Comparison of ENCODE assay signal across 8 cellular contexts in genomic region chr1:148951336-148952227, GRCh38.
DNase-seq lines count a peak whose midpoint lies in the region; ATAC-seq and TF ChIP-seq lines count a peak whose summit lies in the region.
"Not testable (repeated sequence)": the region's sequence is repeated elsewhere in the genome, so short reads cannot be mapped to it uniquely, and the experiment has no call there.

No MANE protein-coding gene starts in this region.

- not testable (repeated sequence) for H3K9me3 Mint-ChIP-seq in activated naive CD8-positive, alpha-beta T cell treated with anti-CD3 and anti-CD28 coated beads for 36 hours; osteocyte (ENCODE audit: unreplicated experiment)

- peak; percentile 60 for ATAC-seq in HG02763 (IDR thresholded peaks at IDR 0.05; ENCODE audit: unreplicated experiment)

- intact Hi-C loops in cardiac septum (cut with DNase I), result not testable (repeated sequence)

- DNase-seq in GM04504 (ENCODE audit: low read depth), result peak; percentile 58
- peak; percentile 72 for DNase-seq in NCI-H1105 treated with DMSO at 0.1 percent for 48 hours (lab: John Stamatoyannopoulos, UW)
- DNase-seq in SW480 (ENCODE audit: low spot score), result peak; percentile 79
- peak; percentile 77 for DNase-seq in activated naive CD8-positive, alpha-beta T cell treated with anti-CD3 and anti-CD28 coated beads for 36 hours
- peak; percentile 87 for DNase-seq in cardiac septum (ENCODE audit: low spot score)
- DNase-seq in osteocyte (ENCODE audit: extremely low spot score, unreplicated experiment), result peak; percentile 86
- peak in 37 of 49 donors; percentile 24 to 82 (median 60) for DNase-seq in substantia nigra (lab: John Stamatoyannopoulos, UW)

- TF ChIP-seq CTCF in osteocyte (IDR thresholded peaks at IDR 0.05), result not testable (repeated sequence)

- not testable (repeated sequence) for H3K36me3 Mint-ChIP-seq in activated naive CD8-positive, alpha-beta T cell treated with anti-CD3 and anti-CD28 coated beads for 36 hours; osteocyte (ENCODE audit: unreplicated experiment)

- peak overlapping the region; percentile 89 for H3K4me3 Mint-ChIP-seq in activated naive CD8-positive, alpha-beta T cell treated with anti-CD3 and anti-CD28 coated beads for 36 hours
- peak overlapping the region; percentile 94 for H3K4me3 Mint-ChIP-seq in osteocyte (ENCODE audit: unreplicated experiment)

- not testable (repeated sequence) for H3K27me3 Mint-ChIP-seq in activated naive CD8-positive, alpha-beta T cell treated with anti-CD3 and anti-CD28 coated beads for 36 hours; osteocyte (ENCODE audit: unreplicated experiment)

- peaks cover 10% of the 10 kb centered on the region for H3K4me1 Mint-ChIP-seq in activated naive CD8-positive, alpha-beta T cell treated with anti-CD3 and anti-CD28 coated beads for 36 hours
- peaks cover 10% of the 10 kb centered on the region for H3K4me1 Mint-ChIP-seq in osteocyte (ENCODE audit: unreplicated experiment)

- H3K27ac Mint-ChIP-seq in activated naive CD8-positive, alpha-beta T cell treated with anti-CD3 and anti-CD28 coated beads for 36 hours, result peak overlapping the region; percentile 86
- peak overlapping the region; percentile 95 for H3K27ac Mint-ChIP-seq in osteocyte (ENCODE audit: unreplicated experiment)

- H3K27ac ChIP-seq in substantia nigra (ENCODE audit: low read depth, low read length, poor library complexity, severe bottlenecking), result peak overlapping the region; percentile 17

Comparison
In these comparisons a context has a peak if more than half of its experiments do, and no peak if none do; other contexts are left out.
1. Peak in every context shown above with its lines: DNase-seq, ATAC-seq and H3K27ac ChIP-seq.